Comparison of ENCODE assay signal across 8 cellular contexts in the genomic region with DNA sequence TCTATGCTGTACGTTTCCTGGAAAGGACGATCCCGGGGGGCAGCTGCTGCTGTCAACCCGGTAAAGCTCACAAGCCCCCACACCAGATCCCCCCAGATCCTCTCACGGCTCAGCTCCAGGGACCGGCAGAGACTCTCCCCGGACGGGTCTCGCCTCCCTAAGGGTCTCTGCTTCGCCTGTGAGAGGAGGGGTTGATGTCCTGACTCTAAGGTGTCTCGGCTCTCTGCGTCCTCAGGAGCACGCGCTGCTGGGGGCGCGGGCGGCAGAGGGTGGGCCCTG. TPM values are rescaled to one million over a fixed set of nuclear protein-coding genes. Genes with fewer than 3 reads are reported as not detected.
A peak's percentile ranks its signal among the peaks of the same experiment; 100 is the strongest.
DNase-seq lines count a peak whose midpoint lies in the region; ATAC-seq, FAIRE-seq and TF ChIP-seq lines count a peak whose summit lies in the region.
"Had no signal": no experiment of that assay in that cellular context is flagged by ENCODE, and none has a peak within 500 bp of the region (broad histone marks: within the 10 kb centered on the region; RNA-seq: fewer than 3 reads in every experiment).

No MANE protein-coding gene starts in this region.

- H3K4me1 Mint-ChIP-seq in endodermal cell, result peaks cover 11% of the 10 kb centered on the region

- TF ChIP-seq POLR2A in H54 (IDR thresholded peaks at IDR 0.05; ENCODE audit: low read depth, low read length) (no peak), GM12891 (IDR thresholded peaks at IDR 0.05; ENCODE audit: low read depth, low read length) (no peak)

- H3K27me3 Mint-ChIP-seq in endodermal cell (ENCODE audit: insufficient read depth), result peaks cover 26% of the 10 kb centered on the region

- H4K20me1 ChIP-seq in OCI-LY3 (ENCODE audit: insufficient read depth, low read length) (peaks cover 10% of the 10 kb centered on the region), neural cell (ENCODE audit: insufficient read depth) (no peaks in the 10 kb centered on the region)

- peak overlapping the region; percentile 65 for H3K9ac ChIP-seq in OCI-LY3 (ENCODE audit: low read length)
- H3K9ac ChIP-seq in endodermal cell (ENCODE audit: extremely low read depth, low read length, poor library complexity, severe bottlenecking), result peak overlapping the region; percentile 59
- peak overlapping the region; percentile 41 for H3K9ac ChIP-seq in neural cell (ENCODE audit: low read length)

- peak overlapping the region; percentile 37; the same call in 1 of the 2 replicates for H2AFZ ChIP-seq in OCI-LY3 (ENCODE audit: low read depth, low read length)
- no peak overlapping the region for H2AFZ ChIP-seq in neural cell (ENCODE audit: low read depth, low read length)

- H3K27me3 ChIP-seq in OCI-LY3 (ENCODE audit: low read depth, low read length), result no peaks in the 10 kb centered on the region
- H3K27me3 ChIP-seq in endodermal cell (ENCODE audit: control insufficient read depth, insufficient read depth, low read length, poor library complexity, severe bottlenecking), result peaks cover 10% of the 10 kb centered on the region
- H3K27me3 ChIP-seq in neural cell (ENCODE audit: insufficient read depth, low read depth, low read length), result peaks cover 16% of the 10 kb centered on the region

- no peaks in the 10 kb centered on the region for H3K79me2 ChIP-seq in OCI-LY3 (ENCODE audit: low read length)
- H3K79me2 ChIP-seq in neural cell (replicated peaks; ENCODE audit: insufficient read depth, low read length), result no peaks in the 10 kb centered on the region

- no peak for TF ChIP-seq RAD21 in neural cell (conservative IDR thresholded peaks at IDR 0.05)

- H3K4me3 Mint-ChIP-seq in endodermal cell, result peak overlapping the region; percentile 61

- no peak overlapping the region for H3K27ac Mint-ChIP-seq in endodermal cell

- H3K4me3 ChIP-seq in OCI-LY3 (ENCODE audit: low read length) (peak overlapping the region; percentile 80), endodermal cell (ENCODE audit: low read length) (peak overlapping the region; percentile 75), neural cell (ENCODE audit: low read length) (peak overlapping the region; percentile 72)

- no peaks in the 10 kb centered on the region for H3F3A ChIP-seq in neural cell (ENCODE audit: insufficient read depth, low read length, poor library complexity, severe bottlenecking)

- H3K9me2 ChIP-seq in neural cell (ENCODE audit: insufficient read depth, low read length), result no peaks in the 10 kb centered on the region

- 0 to 9% methylated on average over 1 to 17 of the region's 17 CpGs for WGBS in endodermal cell (ENCODE audit: insufficient coverage in 1 of 2, insufficient read length in 1 of 2), 2 experiments

- H3K36me3 Mint-ChIP-seq in endodermal cell (ENCODE audit: low read depth), result peaks cover 5% of the 10 kb centered on the region

- peaks cover 26% of the 10 kb centered on the region for H3K4me1 ChIP-seq in OCI-LY3 (ENCODE audit: low read length)
- peaks cover 8% of the 10 kb centered on the region for H3K4me1 ChIP-seq in endodermal cell (ENCODE audit: control insufficient read depth, insufficient read depth, low read length)

- H3K27ac ChIP-seq in OCI-LY3 (ENCODE audit: low read length), result no peak overlapping the region
- H3K27ac ChIP-seq in endodermal cell (ENCODE audit: low read depth, low read length), result no peak overlapping the region
- no peak overlapping the region for H3K27ac ChIP-seq in neural cell (ENCODE audit: low read length)

- peak; percentile 63 for DNase-seq in endodermal cell
- DNase-seq in H54 (ENCODE audit: insufficient read length, low spot score), result no peak
- no peak for DNase-seq in COLO829 (ENCODE audit: low spot score)
- no peak for DNase-seq in GM12891 (ENCODE audit: insufficient read length, low spot score)

- peak; percentile 14 for ATAC-seq in GM21619 (IDR thresholded peaks at IDR 0.05; ENCODE audit: unreplicated experiment)

- no peak for FAIRE-seq in H54 (lab: Jason Lieb, UNC)
- FAIRE-seq in GM12891 (lab: Jason Lieb, UNC), result no peak
- FAIRE-seq: TTC549 had no signal

- TF ChIP-seq EP300 in neural cell (conservative IDR thresholded peaks at IDR 0.05; ENCODE audit: poor library complexity, severe bottlenecking), result no peak

- TF ChIP-seq CTCF in OCI-LY3 (IDR thresholded peaks at IDR 0.05; ENCODE audit: low read depth, low read length) (no peak), endodermal cell (conservative IDR thresholded peaks at IDR 0.05) (no peak), neural cell (IDR thresholded peaks at IDR 0.05; ENCODE audit: poor library complexity, severe bottlenecking) (no peak)

- H3K4me2 ChIP-seq in OCI-LY3 (ENCODE audit: low read length), result peak overlapping the region; percentile 80
- H3K4me2 ChIP-seq in neural cell (ENCODE audit: low read length), result peak overlapping the region; percentile 10

- H3K36me3 ChIP-seq in OCI-LY3 (replicated peaks; ENCODE audit: low read depth, low read length) (peaks cover under 1% of the 10 kb centered on the region), endodermal cell (ENCODE audit: control insufficient read depth, insufficient read depth, low read length) (no peaks in the 10 kb centered on the region), neural cell (ENCODE audit: insufficient read depth, low read length) (no peaks in the 10 kb centered on the region)

- H3K9me3 Mint-ChIP-seq in endodermal cell, result no peaks in the 10 kb centered on the region

- H3K9me3 ChIP-seq in OCI-LY3 (ENCODE audit: insufficient read depth, low read length) (no peaks in the 10 kb centered on the region), endodermal cell (ENCODE audit: control insufficient read depth, low read length) (no peaks in the 10 kb centered on the region), neural cell (ENCODE audit: low read length) (no peaks in the 10 kb centered on the region)

TF ChIP-seq in neural cell, 6 proteins besides CTCF, POLR2A, EP300 and RAD21 (continues in another document):
- TF ChIP-seq POLR2AphosphoS5 (IDR thresholded peaks at IDR 0.05), result no peak
- TF ChIP-seq EZH2 (IDR thresholded peaks at IDR 0.05; ENCODE audit: borderline replicate concordance, insufficient read depth, low read length, poor library complexity, severe bottlenecking), result no peak
- no peak for TF ChIP-seq MXI1 (conservative IDR thresholded peaks at IDR 0.05; ENCODE audit: poor library complexity, severe bottlenecking)

TF ChIP-seq in GM12891, 5 proteins besides CTCF, POLR2A, EP300 and RAD21:
- TF ChIP-seq PAX5 (IDR thresholded peaks at IDR 0.05; ENCODE audit: insufficient read depth, low read length, severe bottlenecking) (no peak), POLR2AphosphoS5 (IDR thresholded peaks at IDR 0.05; ENCODE audit: low read depth, low read length) (no peak), SPI1 (IDR thresholded peaks at IDR 0.05; ENCODE audit: low read depth, low read length) (no peak), TAF1 (IDR thresholded peaks at IDR 0.05; ENCODE audit: low read depth, low read length) (no peak), POU2F2 (IDR thresholded peaks at IDR 0.05; ENCODE audit: low read depth, low read length) (no peak)

RNA-seq across cellular contexts. Expression of gene PSTPIP2, which starts 0.5 kb away (rescaled TPM):
- total RNA-seq in endodermal cell, result 10 to 100 TPM; 10.6 to 10.8 TPM
- polyA plus RNA-seq in endodermal cell (2013, experiment 1 of 2), result 6.3 TPM
- polyA plus RNA-seq in endodermal cell (2013, experiment 2 of 2), result 6.2 TPM
- 0.48 and 0.98 TPM in 2 replicates for polyA plus RNA-seq in neural cell
- polyA minus RNA-seq in neural cell, result 0.81 and 1.5 TPM in 2 replicates
- 15.8 TPM for polyA plus RNA-seq in GM12891 (2012; ENCODE audit: low read depth, missing spikeins)

RNA-seq across cellular contexts. Expression of gene ATP5F1A, which starts 26.5 kb away (rescaled TPM):
- total RNA-seq in endodermal cell, result 100 to 1,000 TPM; 608 to 706 TPM
- 609 TPM for polyA plus RNA-seq in endodermal cell (2013, experiment 1 of 2)
- polyA plus RNA-seq in endodermal cell (2013, experiment 2 of 2), result 550 TPM
- 1,932 and 1,949 TPM in 2 replicates for polyA plus RNA-seq in neural cell
- 966 and 1,049 TPM in 2 replicates for polyA minus RNA-seq in neural cell
- polyA plus RNA-seq in GM12891 (2012; ENCODE audit: low read depth, missing spikeins), result 469 TPM

RNA-seq across cellular contexts. Expression of gene HAUS1, which starts 32.6 kb away (rescaled TPM):
- total RNA-seq in endodermal cell, result 100 to 1,000 TPM in 1 of 2 donors, 10 to 100 TPM in 1; 80.1 to 130 TPM
- polyA plus RNA-seq in endodermal cell (2013, experiment 1 of 2), result 110 TPM
- 113 TPM for polyA plus RNA-seq in endodermal cell (2013, experiment 2 of 2)
- 109 and 118 TPM in 2 replicates for polyA plus RNA-seq in neural cell
- polyA minus RNA-seq in neural cell, result 76.8 and 112 TPM in 2 replicates
- polyA plus RNA-seq in GM12891 (2012; ENCODE audit: low read depth, missing spikeins), result 44.6 TPM
